In the genomic region with DNA sequence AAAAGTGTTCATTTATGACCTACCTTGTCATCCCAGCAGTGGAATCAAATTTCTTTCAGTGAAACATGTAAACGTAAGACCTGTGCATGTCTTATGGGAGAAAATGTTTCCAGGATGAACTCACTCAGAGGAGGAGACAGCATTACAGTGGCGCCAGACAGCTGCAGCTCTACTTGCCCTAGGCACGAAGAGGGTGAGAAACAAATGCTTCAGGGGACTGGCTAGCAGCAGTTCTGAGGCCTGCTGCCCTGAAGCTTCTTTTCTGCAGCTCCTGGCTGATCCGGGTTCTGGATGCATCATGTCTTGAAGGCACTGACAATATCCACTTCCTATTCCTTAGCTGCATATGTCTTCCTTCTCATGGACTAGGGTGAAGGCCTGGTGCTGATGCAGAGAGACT, we compare ENCODE assay signal across 17 cellular contexts.
DNase-seq lines count a peak whose midpoint lies in the region; ATAC-seq and TF ChIP-seq lines count a peak whose summit lies in the region.
"Had no signal": no experiment of that assay in that cellular context is flagged by ENCODE, and none has a peak within 500 bp of the region (broad histone marks: within the 10 kb centered on the region; RNA-seq: fewer than 3 reads in every experiment).

No MANE protein-coding gene starts in this region.

- no peak overlapping the region for H3K9ac ChIP-seq in mesenchymal stem cell (ENCODE audit: low read length)

- no peaks in the 10 kb centered on the region for H3K27me3 Mint-ChIP-seq in Calu3 (ENCODE audit: unreplicated experiment)
- H3K27me3 Mint-ChIP-seq in endothelial cell (ENCODE audit: unreplicated experiment), result no peaks in the 10 kb centered on the region
- H3K27me3 Mint-ChIP-seq in activated T-cell treated with anti-CD3 and anti-CD28 coated beads, Interleukin-2, amount 50 U/mL, for 4 hours (ENCODE audit: low read depth), result peaks cover 10% of the 10 kb centered on the region

- TSS peak; percentile 11 for BruUV-seq in Calu3 (replicated peaks; lab: Mats Ljungman, UMichigan)

- no peak overlapping the region for H3K18ac ChIP-seq in mesenchymal stem cell (ENCODE audit: low read depth in 1 of 2, low read length in 2 of 2)

- H3K36me3 Mint-ChIP-seq in Calu3 (ENCODE audit: insufficient read depth, unreplicated experiment) (peaks cover 11% of the 10 kb centered on the region), endothelial cell (ENCODE audit: low read depth, unreplicated experiment) (peaks cover 7% of the 10 kb centered on the region)
- H3K36me3 Mint-ChIP-seq in activated T-cell treated with anti-CD3 and anti-CD28 coated beads, Interleukin-2, amount 50 U/mL, for 4 hours (ENCODE audit: insufficient read depth), result no peaks in the 10 kb centered on the region
- H3K36me3 Mint-ChIP-seq: activated naive CD8-positive, alpha-beta T cell treated with anti-CD3 and anti-CD28 coated beads for 36 hours had no signal

- H3K9me3 Mint-ChIP-seq in Calu3 (ENCODE audit: low read depth, unreplicated experiment), result no peaks in the 10 kb centered on the region
- H3K9me3 Mint-ChIP-seq in endothelial cell (ENCODE audit: unreplicated experiment), result peaks cover 4% of the 10 kb centered on the region
- H3K9me3 Mint-ChIP-seq in activated T-cell treated with anti-CD3 and anti-CD28 coated beads, Interleukin-2, amount 50 U/mL, for 4 hours, result no peaks in the 10 kb centered on the region
- H3K9me3 Mint-ChIP-seq: activated CD4-positive, alpha-beta T cell treated with anti-CD3 and anti-CD28 coated beads, Interleukin-2, amount 10 ng/mL, durations not matched to agents 24 days and 14 days; activated naive CD8-positive, alpha-beta T cell treated with anti-CD3 and anti-CD28 coated beads for 36 hours had no signal

- H3K4ac ChIP-seq in mesenchymal stem cell (ENCODE audit: low read depth in 1 of 2, low read length in 2 of 2), result no peak overlapping the region

- DNase-seq in Calu3 (no peak), LHCN-M2 (ENCODE audit: low read depth) (peak; percentile 86), SHP77 treated with DMSO at 0.1 percent for 48 hours (lab: John Stamatoyannopoulos, UW) (peak; percentile 29), mesenchymal stem cell (peak; percentile 6), endothelial cell (ENCODE audit: low spot score) (no peak), spleen (no peak), NCI-H1105 (lab: John Stamatoyannopoulos, UW) (no peak)
- DNase-seq in activated T-cell treated with anti-CD3 and anti-CD28 coated beads, Interleukin-2, amount 50 U/mL, for 4 hours, result no peak
- DNase-seq: activated CD4-positive, alpha-beta T cell treated with anti-CD3 and anti-CD28 coated beads, Interleukin-2, amount 10 ng/mL, durations not matched to agents 24 days and 14 days; activated naive CD8-positive, alpha-beta T cell treated with anti-CD3 and anti-CD28 coated beads for 36 hours; activated T-cell treated with anti-CD3 and anti-CD28 coated beads for 4 hours; effector memory CD4-positive, alpha-beta T cell; foreskin fibroblast; right cardiac atrium; stimulated activated CD8-positive, alpha-beta memory T cell treated with anti-CD3 and anti-CD28 coated beads, Interleukin-4, amount 100 ng/mL, for 48 hours had no signal

- H3K4me3 Mint-ChIP-seq in Calu3 (ENCODE audit: low read depth, unreplicated experiment), result no peak overlapping the region
- no peak overlapping the region for H3K4me3 Mint-ChIP-seq in endothelial cell (ENCODE audit: unreplicated experiment)
- H3K4me3 Mint-ChIP-seq in activated T-cell treated with anti-CD3 and anti-CD28 coated beads, Interleukin-2, amount 50 U/mL, for 4 hours, result no peak overlapping the region
- H3K4me3 Mint-ChIP-seq: activated CD4-positive, alpha-beta T cell treated with anti-CD3 and anti-CD28 coated beads, Interleukin-2, amount 10 ng/mL, durations not matched to agents 24 days and 14 days; activated naive CD8-positive, alpha-beta T cell treated with anti-CD3 and anti-CD28 coated beads for 36 hours had no signal

- 65% methylated on average over 4 of the region's 4 CpGs for WGBS in mesenchymal stem cell
- WGBS in spleen, 5 donors, result 67 to 83% (median 78%) methylated on average over 4 of the region's 4 CpGs

- H2BK12ac ChIP-seq in mesenchymal stem cell (ENCODE audit: low read length in 2 of 2), result no peak overlapping the region

- CTCF ChIA-PET in Calu3 (lab: Charles Lee), result interaction anchor here (0.8 kb wide), 1 partner anchor 20 kb away, joined by 3 read pairs; no protein-coding TSS in a partner anchor

- no peak overlapping the region for H4K8ac ChIP-seq in mesenchymal stem cell (ENCODE audit: low read length)

- TF ChIP-seq POLR2A in spleen (IDR thresholded peaks at IDR 0.05), result no peak

- no peak overlapping the region for H3K23ac ChIP-seq in mesenchymal stem cell (ENCODE audit: low read length in 2 of 2)

- H2BK5ac ChIP-seq in mesenchymal stem cell (ENCODE audit: low read depth, low read length, poor library complexity, severe bottlenecking), result no peak overlapping the region

- no peak for ATAC-seq in activated T-cell treated with anti-CD3 and anti-CD28 coated beads, Interleukin-2, amount 50 U/mL, for 4 hours
- ATAC-seq: right cardiac atrium had no signal

- peak overlapping the region; percentile 37 for H2AK5ac ChIP-seq in mesenchymal stem cell (ENCODE audit: low read length, severe bottlenecking)

- H3K27me3 ChIP-seq in mesenchymal stem cell (ENCODE audit: control insufficient read depth in 1 of 2, insufficient read depth in 1 of 2, low read length in 2 of 2) (peaks cover 0 to 11% of the 10 kb centered on the region in 2 experiments), spleen (replicated peaks in 1 of 7) (no peaks in the 10 kb centered on the region)
- H3K27me3 ChIP-seq: cardiac muscle cell had no signal

- H2AFZ ChIP-seq in mesenchymal stem cell (ENCODE audit: low read depth, low read length), result no peak overlapping the region

- H3K36me3 ChIP-seq in mesenchymal stem cell (ENCODE audit: control insufficient read depth in 1 of 2, insufficient read depth in 2 of 2, low read depth in 1 of 2, low read length in 2 of 2) (no peaks in the 10 kb centered on the region), spleen (no peaks in the 10 kb centered on the region)
- H3K36me3 ChIP-seq: cardiac muscle cell had no signal

- H4K91ac ChIP-seq in mesenchymal stem cell (ENCODE audit: low read length), result no peak overlapping the region

- TF ChIP-seq CTCF in Calu3 (IDR thresholded peaks at IDR 0.05; ENCODE audit: unreplicated experiment) (no peak), endothelial cell (IDR thresholded peaks at IDR 0.05; ENCODE audit: unreplicated experiment) (no peak), spleen (IDR thresholded peaks at IDR 0.05 in 8 of 11, conservative IDR thresholded peaks at IDR 0.05 in 3 of 11) (no peak)

- H3K4me3 ChIP-seq in mesenchymal stem cell (ENCODE audit: insufficient read depth in 1 of 2, low read depth in 1 of 2, low read length in 2 of 2) (no peak overlapping the region), spleen (no peak overlapping the region)
- H3K4me3 ChIP-seq: cardiac muscle cell, lung had no signal

- H3K4me1 Mint-ChIP-seq in Calu3 (ENCODE audit: low read depth, unreplicated experiment), result peaks cover 76% of the 10 kb centered on the region
- no peaks in the 10 kb centered on the region for H3K4me1 Mint-ChIP-seq in endothelial cell (ENCODE audit: unreplicated experiment)
- H3K4me1 Mint-ChIP-seq in activated T-cell treated with anti-CD3 and anti-CD28 coated beads, Interleukin-2, amount 50 U/mL, for 4 hours (ENCODE audit: low read depth), result no peaks in the 10 kb centered on the region
- H3K4me1 Mint-ChIP-seq: activated CD4-positive, alpha-beta T cell treated with anti-CD3 and anti-CD28 coated beads, Interleukin-2, amount 10 ng/mL, durations not matched to agents 24 days and 14 days had no signal

- H3K79me1 ChIP-seq in mesenchymal stem cell (replicated peaks; ENCODE audit: low read length, poor library complexity, severe bottlenecking), result no peaks in the 10 kb centered on the region

- intact Hi-C loops in Calu3 (cut with micrococcal nuclease; ENCODE audit: unreplicated experiment) (loop anchor here (5.0 kb wide), 1 partner anchor 228 kb away; no protein-coding TSS in a partner anchor), spleen (cut with DNase I; ENCODE audit: low total_unique reads) (no loop called here)

- H3K4me1 ChIP-seq in mesenchymal stem cell (ENCODE audit: control insufficient read depth, insufficient read depth, low read depth, low read length) (peaks cover 22% of the 10 kb centered on the region), spleen (no peaks in the 10 kb centered on the region)

- H3K14ac ChIP-seq in mesenchymal stem cell (ENCODE audit: low read length in 2 of 2), result no peak overlapping the region

- H2BK120ac ChIP-seq in mesenchymal stem cell (ENCODE audit: low read depth, low read length), result no peak overlapping the region

- H3K4me2 ChIP-seq in mesenchymal stem cell (ENCODE audit: low read length, poor library complexity, severe bottlenecking), result no peak overlapping the region

- H2BK15ac ChIP-seq in mesenchymal stem cell (ENCODE audit: low read depth, poor library complexity, severe bottlenecking), result no peak overlapping the region

- H3K27ac ChIP-seq in mesenchymal stem cell (ENCODE audit: low read length, poor library complexity, severe bottlenecking), result peak overlapping the region; percentile 44
- no peak overlapping the region for H3K27ac ChIP-seq in spleen
- H3K27ac ChIP-seq: cardiac muscle cell had no signal

- H3K27ac Mint-ChIP-seq in Calu3 (ENCODE audit: unreplicated experiment), result no peak overlapping the region
- H3K27ac Mint-ChIP-seq in endothelial cell (ENCODE audit: unreplicated experiment), result no peak overlapping the region
- H3K27ac Mint-ChIP-seq: activated CD4-positive, alpha-beta T cell treated with anti-CD3 and anti-CD28 coated beads, Interleukin-2, amount 10 ng/mL, durations not matched to agents 24 days and 14 days; activated naive CD8-positive, alpha-beta T cell treated with anti-CD3 and anti-CD28 coated beads for 36 hours had no signal

- no peaks in the 10 kb centered on the region for H3K9me3 ChIP-seq in mesenchymal stem cell (ENCODE audit: control insufficient read depth, low read length)
- no peaks in the 10 kb centered on the region for H3K9me3 ChIP-seq in spleen

Comparison
In these comparisons a context has a peak if more than half of its experiments do, and no peak if none do; other contexts are left out.
1. DNase-seq: peak in LHCN-M2 (single experiment), SHP77 treated with DMSO at 0.1 percent for 48 hours (single experiment) and mesenchymal stem cell (single experiment); none in Calu3 (single experiment), endothelial cell (single experiment), spleen (single experiment), NCI-H1105 (single experiment) and activated T-cell treated with anti-CD3 and anti-CD28 coated beads, Interleukin-2, amount 50 U/mL, for 4 hours (single experiment).